ENCODE assay signal across 19 cellular contexts in genomic region chr6:56579155-56579851, GRCh38.
DNase-seq lines count a peak whose midpoint lies in the region; ATAC-seq, FAIRE-seq and TF ChIP-seq lines count a peak whose summit lies in the region.
"Had no signal": no experiment of that assay in that cellular context is flagged by ENCODE, and none has a peak within 500 bp of the region (broad histone marks: within the 10 kb centered on the region; RNA-seq: fewer than 3 reads in every experiment).

No MANE protein-coding gene starts in this region.

- no peak for TF ChIP-seq RAD21 in A549 (conservative IDR thresholded peaks at IDR 0.05 in 1 of 2, IDR thresholded peaks at IDR 0.05 in 1 of 2)

- H3K36me3 ChIP-seq in PC-3 (ENCODE audit: low read depth, low read length) (no peaks in the 10 kb centered on the region), spleen (no peaks in the 10 kb centered on the region)

- H3K79me2 ChIP-seq in PC-3 (ENCODE audit: low read length): no peaks in the 10 kb centered on the region

- no peaks in the 10 kb centered on the region for H4K20me1 ChIP-seq in PC-3 (ENCODE audit: low read length)

- BruUV-seq in PC-3 (replicated peaks; lab: Mats Ljungman, UMichigan): no TSS peak

- no peak overlapping the region for H3K4me3 ChIP-seq in A549
- peak overlapping the region; percentile 0; the same call in 1 of the 2 replicates for H3K4me3 ChIP-seq in PC-3 (ENCODE audit: low read length)
- no peak overlapping the region for H3K4me3 ChIP-seq in fibroblast of mammary gland (ENCODE audit: control insufficient read depth, low read depth, low read length)
- no peak overlapping the region for H3K4me3 ChIP-seq in coronary artery
- no peak overlapping the region for H3K4me3 ChIP-seq in spleen
- H3K4me3 ChIP-seq: SK-N-MC had no signal

- peaks cover 16% of the 10 kb centered on the region for H3F3A ChIP-seq in PC-3 (ENCODE audit: low read length, unreplicated experiment)

- POLR2A ChIA-PET in A549 (lab: Yijun Ruan, JAX): interaction anchor here (0.6 kb wide), 1 partner anchor 37 kb away, joined by 15 read pairs; no protein-coding TSS in a partner anchor
- POLR2A ChIA-PET in PC-3 (lab: Charles Lee; ENCODE audit: unreplicated experiment): no interaction called here

- H3K27me3 ChIP-seq in PC-3 (ENCODE audit: low read length) (no peaks in the 10 kb centered on the region), spleen (replicated peaks in 1 of 7) (no peaks in the 10 kb centered on the region)

- H3K4me1 ChIP-seq in A549 (peaks cover 10% of the 10 kb centered on the region; the same call in 2 of the 3 replicates), PC-3 (ENCODE audit: insufficient read depth, low read length) (peaks cover 22% of the 10 kb centered on the region), spleen (no peaks in the 10 kb centered on the region)

- H3K27ac ChIP-seq in A549 (no peak overlapping the region), PC-3 (ENCODE audit: low read length) (peak overlapping the region; percentile 76), coronary artery (no peak overlapping the region), spleen (no peak overlapping the region)
- H3K27ac ChIP-seq: SK-N-MC had no signal

- intact Hi-C loops in PC-3 (cut with micrococcal nuclease) (no loop called here), spleen (cut with DNase I; ENCODE audit: low total_unique reads) (no loop called here)

- H3K9me2 ChIP-seq in PC-3 (replicated peaks; ENCODE audit: low read length): no peaks in the 10 kb centered on the region

- DNase-seq in A549 (ENCODE audit: low read depth in 1 of 2, low spot score in 1 of 2): no peak
- DNase-seq in GM19239 (ENCODE audit: insufficient read length, low spot score): no peak
- peak; percentile 73 for DNase-seq in PC-3
- DNase-seq in fibroblast of mammary gland (ENCODE audit: low read depth): peak; percentile 36
- DNase-seq in coronary artery (ENCODE audit: low spot score): no peak
- no peak for DNase-seq in NCI-H82 treated with DMSO at 0.1 percent for 48 hours (lab: John Stamatoyannopoulos, UW; ENCODE audit: unreplicated experiment)
- DNase-seq in spleen: no peak
- DNase-seq: C1 segment of cervical spinal cord; CD8-positive, alpha-beta memory T cell; DMS79 treated with DMSO at 0.1 percent for 48 hours; NCI-H1105 treated with DMSO at 0.1 percent for 48 hours; NCI-H1694; NCI-H2081 treated with DMSO at 0.1 percent for 48 hours; NK-92 treated with Interleukin-12 subunit alpha and Interleukin-12 subunit beta, amount 100 ng/mL, for 24 hours; Right ventricle myocardium superior had no signal

- 57% methylated on average over 2 of the region's 2 CpGs for WGBS in A549 (ENCODE audit: missing lambda C conversion rate)
- 80 to 89% (median 87%) methylated on average over 2 of the region's 2 CpGs for WGBS in spleen, 5 donors

- ATAC-seq in A549 (no peak), PC-3 (peak; percentile 86)
- ATAC-seq: HCT116 had no signal

- no peak overlapping the region for H2AFZ ChIP-seq in PC-3 (ENCODE audit: low read length)

- no peak for TF ChIP-seq EP300 in A549 (IDR thresholded peaks at IDR 0.05)

- FAIRE-seq in A549 (lab: Jason Lieb, UNC) (no peak), GM19239 (lab: Jason Lieb, UNC) (peak; percentile 65)
- FAIRE-seq: D721Med, RCC 7860 had no signal

- TF ChIP-seq CTCF in A549 (IDR thresholded peaks at IDR 0.05) (no peak), PC-3 (conservative IDR thresholded peaks at IDR 0.05; ENCODE audit: low read depth, low read length) (no peak), fibroblast of mammary gland (conservative IDR thresholded peaks at IDR 0.05; ENCODE audit: control insufficient read depth, insufficient read depth, low read depth, low read length) (no peak), coronary artery (IDR thresholded peaks at IDR 0.05) (no peak), spleen (IDR thresholded peaks at IDR 0.05 in 8 of 11, conservative IDR thresholded peaks at IDR 0.05 in 3 of 11) (no peak)

- CTCF ChIA-PET in A549 (lab: Yijun Ruan, JAX) (interaction anchor here (1.1 to 1.5 kb wide), 4 partner anchors 8 to 265 kb away, joined by 3 to 6 read pairs (median 4); no protein-coding TSS in a partner anchor), PC-3 (lab: Charles Lee) (no interaction called here)

- peak overlapping the region; percentile 22 for H3K9ac ChIP-seq in PC-3 (ENCODE audit: low read length)

- no peak for TF ChIP-seq POLR2A in A549 (IDR thresholded peaks at IDR 0.05; ENCODE audit: low read length)
- no peak for TF ChIP-seq POLR2A in spleen (IDR thresholded peaks at IDR 0.05)

- H3K4me2 ChIP-seq in A549 (0 out of 3 replicates have a peak overlapping the region, but pooled peaks have one; percentile 2), PC-3 (ENCODE audit: low read length) (peak overlapping the region; percentile 62)

- H3K9me3 ChIP-seq in A549 (no peaks in the 10 kb centered on the region), PC-3 (ENCODE audit: low read length) (no peaks in the 10 kb centered on the region), spleen (no peaks in the 10 kb centered on the region)

TF ChIP-seq in A549, 52 proteins besides CTCF, POLR2A, EP300 and RAD21:
- TF ChIP-seq, protein P1, sequence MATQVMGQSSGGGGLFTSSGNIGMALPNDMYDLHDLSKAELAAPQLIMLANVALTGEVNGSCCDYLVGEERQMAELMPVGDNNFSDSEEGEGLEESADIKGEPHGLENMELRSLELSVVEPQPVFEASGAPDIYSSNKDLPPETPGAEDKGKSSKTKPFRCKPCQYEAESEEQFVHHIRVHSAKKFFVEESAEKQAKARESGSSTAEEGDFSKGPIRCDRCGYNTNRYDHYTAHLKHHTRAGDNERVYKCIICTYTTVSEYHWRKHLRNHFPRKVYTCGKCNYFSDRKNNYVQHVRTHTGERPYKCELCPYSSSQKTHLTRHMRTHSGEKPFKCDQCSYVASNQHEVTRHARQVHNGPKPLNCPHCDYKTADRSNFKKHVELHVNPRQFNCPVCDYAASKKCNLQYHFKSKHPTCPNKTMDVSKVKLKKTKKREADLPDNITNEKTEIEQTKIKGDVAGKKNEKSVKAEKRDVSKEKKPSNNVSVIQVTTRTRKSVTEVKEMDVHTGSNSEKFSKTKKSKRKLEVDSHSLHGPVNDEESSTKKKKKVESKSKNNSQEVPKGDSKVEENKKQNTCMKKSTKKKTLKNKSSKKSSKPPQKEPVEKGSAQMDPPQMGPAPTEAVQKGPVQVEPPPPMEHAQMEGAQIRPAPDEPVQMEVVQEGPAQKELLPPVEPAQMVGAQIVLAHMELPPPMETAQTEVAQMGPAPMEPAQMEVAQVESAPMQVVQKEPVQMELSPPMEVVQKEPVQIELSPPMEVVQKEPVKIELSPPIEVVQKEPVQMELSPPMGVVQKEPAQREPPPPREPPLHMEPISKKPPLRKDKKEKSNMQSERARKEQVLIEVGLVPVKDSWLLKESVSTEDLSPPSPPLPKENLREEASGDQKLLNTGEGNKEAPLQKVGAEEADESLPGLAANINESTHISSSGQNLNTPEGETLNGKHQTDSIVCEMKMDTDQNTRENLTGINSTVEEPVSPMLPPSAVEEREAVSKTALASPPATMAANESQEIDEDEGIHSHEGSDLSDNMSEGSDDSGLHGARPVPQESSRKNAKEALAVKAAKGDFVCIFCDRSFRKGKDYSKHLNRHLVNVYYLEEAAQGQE (IDR thresholded peaks at IDR 0.05): no peak
- TF ChIP-seq ZSCAN20 (CRISPR knock-in tag; IDR thresholded peaks at IDR 0.05) (no peak), MAZ (IDR thresholded peaks at IDR 0.05; ENCODE audit: borderline replicate concordance, low read depth, low read length) (no peak), MYC (IDR thresholded peaks at IDR 0.05; ENCODE audit: borderline replicate concordance, low read length) (no peak), GATA3 (IDR thresholded peaks at IDR 0.05; ENCODE audit: borderline replicate concordance) (no peak), MAFK (IDR thresholded peaks at IDR 0.05; ENCODE audit: partially characterized antibody) (no peak), BHLHE40 (IDR thresholded peaks at IDR 0.05; ENCODE audit: low read depth, low read length) (no peak), HOXB5 (CRISPR knock-in tag; IDR thresholded peaks at IDR 0.05) (no peak), RFX5 (IDR thresholded peaks at IDR 0.05) (no peak), NFE2L2 (conservative IDR thresholded peaks at IDR 0.05; ENCODE audit: low read length) (no peak), ESRRA (IDR thresholded peaks at IDR 0.05; ENCODE audit: borderline replicate concordance, low read length) (no peak), FOXS1 (CRISPR knock-in tag; IDR thresholded peaks at IDR 0.05) (no peak)
- TF ChIP-seq, protein P2, sequence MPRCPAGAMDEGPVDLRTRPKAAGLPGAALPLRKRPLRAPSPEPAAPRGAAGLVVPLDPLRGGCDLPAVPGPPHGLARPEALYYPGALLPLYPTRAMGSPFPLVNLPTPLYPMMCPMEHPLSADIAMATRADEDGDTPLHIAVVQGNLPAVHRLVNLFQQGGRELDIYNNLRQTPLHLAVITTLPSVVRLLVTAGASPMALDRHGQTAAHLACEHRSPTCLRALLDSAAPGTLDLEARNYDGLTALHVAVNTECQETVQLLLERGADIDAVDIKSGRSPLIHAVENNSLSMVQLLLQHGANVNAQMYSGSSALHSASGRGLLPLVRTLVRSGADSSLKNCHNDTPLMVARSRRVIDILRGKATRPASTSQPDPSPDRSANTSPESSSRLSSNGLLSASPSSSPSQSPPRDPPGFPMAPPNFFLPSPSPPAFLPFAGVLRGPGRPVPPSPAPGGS (IDR thresholded peaks at IDR 0.05): no peak
TF ChIP-seq in A549: peak in this region for 0.

Comparison
In these comparisons a context has a peak if more than half of its experiments do, and no peak if none do; other contexts are left out.
1. DNase-seq: peak in PC-3 (single experiment) and fibroblast of mammary gland (single experiment); none in A549 (0 of 2), GM19239 (single experiment), coronary artery (single experiment), NCI-H82 treated with DMSO at 0.1 percent for 48 hours (single experiment) and spleen (single experiment).